ENCODE assay signal across 10 cellular contexts in the genomic region with DNA sequence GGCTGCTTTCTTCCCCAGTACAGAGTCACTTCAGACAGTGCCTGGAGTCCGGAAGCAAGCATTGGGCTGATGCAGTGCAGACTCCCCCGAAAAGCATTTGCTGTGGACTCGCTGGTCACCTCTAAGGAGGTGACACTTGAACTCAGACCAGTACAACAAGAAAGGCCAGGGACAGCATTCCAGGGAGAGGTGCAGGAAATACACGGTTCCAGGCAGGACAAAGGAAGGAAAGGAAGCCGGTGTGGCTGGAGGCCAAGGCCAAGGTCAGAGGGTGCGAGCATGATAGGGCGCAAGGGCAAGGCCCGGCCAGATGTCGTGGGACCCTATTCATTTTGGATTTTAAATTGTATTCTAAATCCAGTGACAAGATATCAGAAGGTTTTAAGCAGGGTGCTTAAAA.
DNase-seq lines count a peak whose midpoint lies in the region; ATAC-seq and TF ChIP-seq lines count a peak whose summit lies in the region.
"Had no signal": no experiment of that assay in that cellular context is flagged by ENCODE, and none has a peak within 500 bp of the region (broad histone marks: within the 10 kb centered on the region; RNA-seq: fewer than 3 reads in every experiment).

No MANE protein-coding gene starts in this region.

- no peak overlapping the region for H3K9ac ChIP-seq in H9 (ENCODE audit: extremely low read depth, insufficient read length, low read length)
- H3K9ac ChIP-seq in neuronal stem cell (ENCODE audit: low read depth, low read length, poor library complexity): no peak overlapping the region
- no peak overlapping the region for H3K9ac ChIP-seq in neural progenitor cell

- H3K36me3 Mint-ChIP-seq in H9 (ENCODE audit: insufficient read depth in 1 of 3, low read depth in 3 of 3) (no peaks in the 10 kb centered on the region), neural progenitor cell (no peaks in the 10 kb centered on the region)
- H3K36me3 Mint-ChIP-seq: CD14-positive monocyte; CD8-positive, alpha-beta T cell had no signal

- H3K4me1 ChIP-seq in right cardiac atrium (ENCODE audit: control insufficient read depth, insufficient read depth, low read length): peaks cover 3% of the 10 kb centered on the region
- peaks cover 0 to 9% of the 10 kb centered on the region in 2 donors for H3K4me1 ChIP-seq in right atrium auricular region
- no peaks in the 10 kb centered on the region for H3K4me1 ChIP-seq in H9 (ENCODE audit: insufficient read depth, low read length)
- peaks cover 2 to 3% of the 10 kb centered on the region in 2 donors for H3K4me1 ChIP-seq in neuronal stem cell (ENCODE audit: control insufficient read depth in 2 of 2, insufficient read depth in 1 of 2, low read depth in 1 of 2, low read length in 2 of 2)
- no peaks in the 10 kb centered on the region for H3K4me1 ChIP-seq in neural progenitor cell

- H3K27ac ChIP-seq in right cardiac atrium (ENCODE audit: low read length) (no peak overlapping the region), right atrium auricular region (no peak overlapping the region), H9 (ENCODE audit: insufficient read length, low read depth, low read length) (no peak overlapping the region), neuronal stem cell (replicated peaks; ENCODE audit: low read length) (no peak overlapping the region), neural progenitor cell (no peak overlapping the region), brain microvascular endothelial cell (no peak overlapping the region)

- no peaks in the 10 kb centered on the region for H3F3A ChIP-seq in neural progenitor cell (ENCODE audit: low read depth)

- H2BK20ac ChIP-seq in H9 (ENCODE audit: low read depth, low read length, poor library complexity, severe bottlenecking): no peak overlapping the region

- H4K8ac ChIP-seq in H9 (replicated peaks; ENCODE audit: insufficient read length, low read depth, low read length) (no peak overlapping the region), neuronal stem cell (ENCODE audit: low read depth, low read length) (no peak overlapping the region)

- H3K4ac ChIP-seq in H9 (ENCODE audit: low read depth, low read length) (no peak overlapping the region), neuronal stem cell (ENCODE audit: low read length) (no peak overlapping the region)

- H4K20me1 ChIP-seq in H9 (ENCODE audit: control insufficient read depth, insufficient read depth, insufficient read length) (no peaks in the 10 kb centered on the region), neural progenitor cell (ENCODE audit: low read depth) (no peaks in the 10 kb centered on the region)

- H3K4me2 ChIP-seq in H9 (ENCODE audit: insufficient read depth, insufficient read length, low read length): no peak overlapping the region
- H3K4me2 ChIP-seq in neuronal stem cell (ENCODE audit: insufficient read depth, low read length, poor library complexity, severe bottlenecking): no peak overlapping the region
- H3K4me2 ChIP-seq in neural progenitor cell: no peak overlapping the region

- H3K18ac ChIP-seq in H9 (ENCODE audit: insufficient read length, low read depth, low read length) (no peak overlapping the region), neuronal stem cell (ENCODE audit: low read length) (no peak overlapping the region)

- no peak overlapping the region for H3K14ac ChIP-seq in H9 (ENCODE audit: insufficient read depth, low read length)
- H3K14ac ChIP-seq in neuronal stem cell (ENCODE audit: low read length): no peak overlapping the region

- H2BK15ac ChIP-seq in H9 (ENCODE audit: low read depth, low read length): no peak overlapping the region
- no peak overlapping the region for H2BK15ac ChIP-seq in neuronal stem cell (ENCODE audit: low read length)

- H2BK5ac ChIP-seq in H9 (ENCODE audit: insufficient read length, low read length): no peak overlapping the region
- H2BK5ac ChIP-seq in neuronal stem cell (ENCODE audit: low read length): no peak overlapping the region

- H2AK5ac ChIP-seq in H9 (ENCODE audit: insufficient read length, low read length): no peak overlapping the region
- H2AK5ac ChIP-seq in neuronal stem cell (ENCODE audit: low read depth, low read length): no peak overlapping the region

- 64% methylated on average over 9 of the region's 9 CpGs for WGBS in right cardiac atrium
- no CpG with 5 or more reads among the region's 9 CpGs for WGBS in H9 (ENCODE audit: extremely low coverage, insufficient read length, low lambda C conversion rate)
- no CpG with 5 or more reads among the region's 9 CpGs for WGBS in neuronal stem cell (ENCODE audit: extremely low coverage in 2 of 2, insufficient read length in 2 of 2, insufficient replicate concordance in 1 of 2), 2 donors

- H3K27me3 ChIP-seq in right cardiac atrium (ENCODE audit: control insufficient read depth, insufficient read depth) (no peaks in the 10 kb centered on the region), right atrium auricular region (no peaks in the 10 kb centered on the region), H9 (ENCODE audit: insufficient read depth, low read length) (no peaks in the 10 kb centered on the region), neuronal stem cell (ENCODE audit: control insufficient read depth in 3 of 3, insufficient read depth in 3 of 3, low read depth in 1 of 3, low read length in 3 of 3) (peaks cover 0 to 5% (median 0%) of the 10 kb centered on the region in 3 experiments), neural progenitor cell (no peaks in the 10 kb centered on the region), brain microvascular endothelial cell (replicated peaks) (no peaks in the 10 kb centered on the region)

- DNase-seq in right cardiac atrium (no peak), right atrium auricular region (ENCODE audit: low spot score) (no peak), H9 (no peak), neuronal stem cell (ENCODE audit: low spot score) (no peak), neural progenitor cell (ENCODE audit: low spot score) (no peak), brain microvascular endothelial cell (no peak)
- DNase-seq: DMS53 had no signal

- no peak overlapping the region for H3K56ac ChIP-seq in H9 (ENCODE audit: insufficient read length, low read depth, low read length)

- H2BK12ac ChIP-seq in H9 (ENCODE audit: insufficient read length, low read depth, low read length) (no peak overlapping the region), neuronal stem cell (ENCODE audit: low read length) (no peak overlapping the region)

- no peaks in the 10 kb centered on the region for H3K36me3 ChIP-seq in right atrium auricular region
- H3K36me3 ChIP-seq in neuronal stem cell (replicated peaks in 1 of 2; ENCODE audit: control insufficient read depth in 2 of 2, insufficient read depth in 2 of 2, low read length in 2 of 2): no peaks in the 10 kb centered on the region
- no peaks in the 10 kb centered on the region for H3K36me3 ChIP-seq in neural progenitor cell
- H3K36me3 ChIP-seq in brain microvascular endothelial cell (replicated peaks): no peaks in the 10 kb centered on the region

- H3K4me3 Mint-ChIP-seq in H9 (no peak overlapping the region), neural progenitor cell (no peak overlapping the region)
- H3K4me3 Mint-ChIP-seq: CD14-positive monocyte; CD8-positive, alpha-beta T cell; HFFc6 had no signal

- no peak overlapping the region for H4K91ac ChIP-seq in H9 (ENCODE audit: insufficient read length, low read depth, low read length)
- no peak overlapping the region for H4K91ac ChIP-seq in neuronal stem cell (ENCODE audit: low read depth, low read length, poor library complexity)

- no peak overlapping the region for H2AFZ ChIP-seq in H9 (ENCODE audit: low read length)
- H2AFZ ChIP-seq in neuronal stem cell (ENCODE audit: low read length): peak overlapping the region; percentile 10
- no peak overlapping the region for H2AFZ ChIP-seq in neural progenitor cell (replicated peaks)

- H3K9me3 ChIP-seq in right cardiac atrium (ENCODE audit: control insufficient read depth, low read length) (no peaks in the 10 kb centered on the region), right atrium auricular region (no peaks in the 10 kb centered on the region), H9 (ENCODE audit: control insufficient read depth, low read depth, low read length) (no peaks in the 10 kb centered on the region), neuronal stem cell (replicated peaks in 1 of 2; ENCODE audit: control insufficient read depth in 2 of 2, insufficient read depth in 1 of 2, low read depth in 1 of 2, low read length in 2 of 2) (no peaks in the 10 kb centered on the region), neural progenitor cell (ENCODE audit: low read depth) (no peaks in the 10 kb centered on the region)

- no peak overlapping the region for H3K4me3 ChIP-seq in right cardiac atrium (ENCODE audit: low read length)
- no peak overlapping the region for H3K4me3 ChIP-seq in right atrium auricular region
- peak overlapping the region in 1 of 2 donors; percentile 19 for H3K4me3 ChIP-seq in neuronal stem cell (ENCODE audit: low read length in 2 of 2)
- H3K4me3 ChIP-seq in neural progenitor cell: no peak overlapping the region
- no peak overlapping the region for H3K4me3 ChIP-seq in brain microvascular endothelial cell (ENCODE audit: low read depth, low read length)

- intact Hi-C loops in right cardiac atrium (cut with DNase I): loop anchor here in 3 of 4 donors (5.0 to 10.0 kb wide), 3 partner anchors 187 to 432 kb away; no protein-coding TSS in a partner anchor

- H2BK120ac ChIP-seq in H9 (ENCODE audit: low read depth, low read length, poor library complexity, severe bottlenecking): no peak overlapping the region
- H2BK120ac ChIP-seq in neuronal stem cell (ENCODE audit: low read depth, low read length): no peak overlapping the region

- no peak overlapping the region for H3K23ac ChIP-seq in H9 (ENCODE audit: insufficient read length, low read depth, low read length)
- no peak overlapping the region for H3K23ac ChIP-seq in neuronal stem cell (ENCODE audit: low read depth, low read length, poor library complexity)

- H3K79me1 ChIP-seq in H9 (ENCODE audit: insufficient read depth, low read depth, low read length, poor library complexity, severe bottlenecking) (no peaks in the 10 kb centered on the region), neuronal stem cell (ENCODE audit: low read depth, low read length) (no peaks in the 10 kb centered on the region)

- H3K27ac Mint-ChIP-seq in H9 (peak overlapping the region in 2 of 3 experiments; percentile 7 to 38; a peak in 4 of 7 replicates), neural progenitor cell (no peak overlapping the region)
- H3K27ac Mint-ChIP-seq: CD8-positive, alpha-beta T cell; HFFc6 had no signal

- H3K4me1 Mint-ChIP-seq in H9 (peaks cover 4 to 7% of the 10 kb centered on the region in 2 experiments), neural progenitor cell (peaks cover 4% of the 10 kb centered on the region)

- in situ Hi-C loops in brain microvascular endothelial cell (cut with HindIII; ENCODE audit: low pct_ligation_motif_present, low sequenced_read_pairs): no loop called here

- TF ChIP-seq CTCF in right atrium auricular region (IDR thresholded peaks at IDR 0.05) (no peak), H9 (conservative IDR thresholded peaks at IDR 0.05) (no peak), neural progenitor cell (IDR thresholded peaks at IDR 0.05) (no peak), brain microvascular endothelial cell (IDR thresholded peaks at IDR 0.05; ENCODE audit: low read depth, low read length, missing control alignments) (no peak)

- H3T11ph ChIP-seq in H9 (ENCODE audit: low read length): no peak overlapping the region

- no peak overlapping the region for H4K5ac ChIP-seq in H9 (ENCODE audit: insufficient read length, low read depth, low read length)

- no peaks in the 10 kb centered on the region for H3K9me3 Mint-ChIP-seq in H9
- H3K9me3 Mint-ChIP-seq in neural progenitor cell: no peaks in the 10 kb centered on the region
- H3K9me3 Mint-ChIP-seq: CD14-positive monocyte; CD8-positive, alpha-beta T cell; HFFc6 had no signal

- no peaks in the 10 kb centered on the region for H3K23me2 ChIP-seq in H9 (ENCODE audit: insufficient read length, low read depth, low read length, poor library complexity, severe bottlenecking)

- peak; percentile 37 to 63 for ATAC-seq in right cardiac atrium

- H3K27me3 Mint-ChIP-seq in H9 (ENCODE audit: low read depth) (no peaks in the 10 kb centered on the region), neural progenitor cell (ENCODE audit: insufficient read depth, low read depth) (peaks cover 3% of the 10 kb centered on the region)

- H3K79me2 ChIP-seq in H9 (ENCODE audit: insufficient read depth, low read length) (no peaks in the 10 kb centered on the region), neural progenitor cell (ENCODE audit: low read depth) (no peaks in the 10 kb centered on the region)
